In the genomic region with DNA sequence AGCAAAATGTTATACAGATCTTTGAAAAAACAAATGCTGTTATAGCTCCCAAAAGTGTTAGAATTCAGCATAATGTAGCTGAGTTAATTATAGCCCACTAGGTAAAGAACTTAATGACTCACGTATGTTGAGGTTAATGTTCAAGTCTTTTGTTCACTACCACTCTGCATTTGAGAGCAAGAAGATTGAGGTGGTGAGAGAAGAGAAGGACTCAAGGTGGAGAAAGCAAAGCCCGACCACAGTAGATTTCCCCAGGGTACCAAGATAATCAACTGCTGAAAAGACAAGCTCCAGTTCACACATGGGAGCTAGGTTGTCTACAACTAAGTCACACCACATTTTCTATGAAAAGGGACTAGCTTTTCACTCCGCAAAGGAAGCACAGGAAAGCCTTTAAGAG, we compare ENCODE assay signal across 20 cellular contexts.
"Had no signal": no experiment of that assay in that cellular context is flagged by ENCODE, and none has a peak within 500 bp of the region (broad histone marks: within the 10 kb centered on the region; RNA-seq: fewer than 3 reads in every experiment).

No MANE protein-coding gene starts in this region.

- H3K36me3 Mint-ChIP-seq: IgD-negative memory B cell had no signal

- H3K27ac Mint-ChIP-seq: IgD-negative memory B cell had no signal

- H3K4me3 Mint-ChIP-seq: IgD-negative memory B cell had no signal

- ATAC-seq: HepG2, K562 had no signal

- DNase-seq: Kasumi-1; MM.1S; NCI-H1092 treated with DMSO at 0.1 percent for 48 hours; NCI-H1436; NCI-H187; NCI-H2029; NCI-H2081 treated with DMSO at 0.1 percent for 48 hours; NCI-H2227 treated with DMSO at 0.1 percent for 48 hours; NCI-H524; NCI-H526 treated with DMSO at 0.1 percent for 48 hours; NCI-H774; NK-92 treated with Interleukin-12 subunit alpha and Interleukin-12 subunit beta, amount 100 ng/mL, for 24 hours; OCI-M1; PC-9; Peyer's patch; Right ventricle myocardium superior; SIG-M5 had no signal

- H3K4me1 Mint-ChIP-seq: IgD-negative memory B cell had no signal
